9 cellular contexts compared by ENCODE assay signal in genomic region chr17:75132018-75133000, GRCh38. TPM values are rescaled to one million over a fixed set of nuclear protein-coding genes. Genes with fewer than 3 reads are reported as not detected.
DNase-seq lines count a peak whose midpoint lies in the region; ATAC-seq and TF ChIP-seq lines count a peak whose summit lies in the region.
"Not testable (repeated sequence)": the region's sequence is repeated elsewhere in the genome, so short reads cannot be mapped to it uniquely, and the experiment has no call there.
"Had no signal": no experiment of that assay in that cellular context is flagged by ENCODE, and none has a peak within 500 bp of the region (broad histone marks: within the 10 kb centered on the region; RNA-seq: fewer than 3 reads in every experiment).

No MANE protein-coding gene starts in this region.

- not testable (repeated sequence) for H3K27me3 Mint-ChIP-seq in WTC11 (ENCODE audit: low read depth); brain

- CTCF ChIA-PET in WTC11 (lab: Charles Lee) = interaction anchor here (0.7 to 7.3 kb wide), 27 partner anchors 10 to 280 kb away, joined by 3 to 84 read pairs (median 6); partner anchors contain the start of genes ARMC7, JPT1, MIF4GD and SLC16A5

- H3K36me3 ChIP-seq in lower lobe of right lung = peaks cover 28% of the 10 kb centered on the region
- not testable (repeated sequence) for H3K36me3 ChIP-seq in prostate gland
- H3K36me3 ChIP-seq in upper lobe of right lung = peaks cover 19% of the 10 kb centered on the region

- not testable (repeated sequence) for ATAC-seq in WTC11, lower lobe of right lung, upper lobe of right lung

- POLR2A ChIA-PET in WTC11 (lab: Charles Lee) = interaction anchor here (0.7 to 2.1 kb wide), 6 partner anchors 18 to 118 kb away, joined by 3 to 8 read pairs (median 4); partner anchors contain the start of genes ARMC7, ATP5PD and KCTD2

- H3K9me3 ChIP-seq in lower lobe of right lung, prostate gland, upper lobe of right lung: not testable (repeated sequence)

- H3K27ac Mint-ChIP-seq in WTC11 = peak overlapping the region; percentile 93
- H3K27ac Mint-ChIP-seq in brain = peak overlapping the region; percentile 86 to 96 (median 93)

- H3K27ac ChIP-seq in lower lobe of right lung (peak overlapping the region; percentile 92), prostate gland (peak overlapping the region; percentile 88), upper lobe of right lung (peak overlapping the region; percentile 93)

- peaks cover 20% of the 10 kb centered on the region for H3K4me1 Mint-ChIP-seq in WTC11
- H3K4me1 Mint-ChIP-seq in brain = peaks cover 24% of the 10 kb centered on the region

- H3K36me3 Mint-ChIP-seq in WTC11 (peaks cover 32% of the 10 kb centered on the region), brain (peaks cover 16% of the 10 kb centered on the region)

- not testable (repeated sequence) for TF ChIP-seq POLR2A in NB4 (IDR thresholded peaks at IDR 0.05; ENCODE audit: extremely low read depth, insufficient read length); prostate gland (IDR thresholded peaks at IDR 0.05)

- peaks cover 19% of the 10 kb centered on the region for H3K4me1 ChIP-seq in lower lobe of right lung
- H3K4me1 ChIP-seq in prostate gland (replicated peaks) = not testable (repeated sequence)
- H3K4me1 ChIP-seq in upper lobe of right lung = peaks cover 11% of the 10 kb centered on the region

- DNase-seq in DMS79 treated with DMSO at 0.1 percent for 48 hours (lab: John Stamatoyannopoulos, UW) (peak; percentile 7), NB4 (ENCODE audit: low read depth) (peak; percentile 46)
- not testable (repeated sequence) for DNase-seq in WTC11 (ENCODE audit: low spot score); fibroblast of pulmonary artery (ENCODE audit: low read depth); lower lobe of right lung; prostate gland (ENCODE audit: low spot score); upper lobe of right lung

- intact Hi-C loops in lower lobe of right lung (cut with DNase I); prostate gland (cut with DNase I); upper lobe of right lung (cut with DNase I): not testable (repeated sequence)

- WGBS in prostate gland = 77% methylated on average over 40 of the region's 40 CpGs

- not testable (repeated sequence) for TF ChIP-seq CTCF in NB4 (IDR thresholded peaks at IDR 0.05; ENCODE audit: low read depth, low read length); WTC11 (IDR thresholded peaks at IDR 0.05); brain (conservative IDR thresholded peaks at IDR 0.05); fibroblast of pulmonary artery (IDR thresholded peaks at IDR 0.05; ENCODE audit: low read length, missing control alignments); lower lobe of right lung (IDR thresholded peaks at IDR 0.05); prostate gland (IDR thresholded peaks at IDR 0.05); upper lobe of right lung (IDR thresholded peaks at IDR 0.05)

- H3K4me3 ChIP-seq in NB4 (ENCODE audit: low read depth, low read length) = peak overlapping the region; percentile 71
- H3K4me3 ChIP-seq in fibroblast of pulmonary artery (replicated peaks; ENCODE audit: low read depth, low read length) = peak overlapping the region; percentile 73
- peak overlapping the region; percentile 95 for H3K4me3 ChIP-seq in lower lobe of right lung
- H3K4me3 ChIP-seq in prostate gland = peak overlapping the region; percentile 63 to 80
- peak overlapping the region; percentile 90 for H3K4me3 ChIP-seq in upper lobe of right lung

- H3K27me3 ChIP-seq in lower lobe of right lung (ENCODE audit: low read depth); prostate gland (replicated peaks; ENCODE audit: insufficient read depth); upper lobe of right lung: not testable (repeated sequence)

- H3K9me3 Mint-ChIP-seq in WTC11, brain: not testable (repeated sequence)

- H3K4me3 Mint-ChIP-seq in WTC11 (peak overlapping the region; percentile 74), brain (peak overlapping the region; percentile 80 to 89 (median 86))

RNA-seq across cellular contexts. Expression of gene NT5C, which starts 0.8 kb away (rescaled TPM):
- total RNA-seq in WTC11 (2021) (91.0 to 102 TPM (median 96.9 TPM) in 3 replicates), lower lobe of right lung (34.9 TPM), prostate gland (100 to 1,000 TPM; 120 to 166 TPM), upper lobe of right lung (35.8 TPM)
- polyA plus RNA-seq in brain (ENCODE audit: insufficient read depth, low read depth, low replicate concordance) = 38.9 TPM

RNA-seq across cellular contexts. Expression of gene JPT1, which starts 22.0 kb away (rescaled TPM):
- total RNA-seq in WTC11 (2021) (289 to 341 TPM (median 300 TPM) in 3 replicates), lower lobe of right lung (61.1 TPM), prostate gland (100 to 1,000 TPM in 1 of 2 donors, 10 to 100 TPM in 1; 97.9 to 132 TPM), upper lobe of right lung (47.8 TPM)
- 609 TPM for polyA plus RNA-seq in brain (ENCODE audit: insufficient read depth, low read depth, low replicate concordance)

RNA-seq across cellular contexts. Expression of gene ARMC7, which starts 22.5 kb away (rescaled TPM):
- total RNA-seq in WTC11 (2021) = 13.2 to 15.9 TPM (median 14.8 TPM) in 3 replicates
- 17.8 TPM for polyA plus RNA-seq in brain (ENCODE audit: insufficient read depth, low read depth, low replicate concordance)
- 16.7 TPM for total RNA-seq in lower lobe of right lung
- total RNA-seq in prostate gland = 10 to 100 TPM; 13.6 to 15.1 TPM
- total RNA-seq in upper lobe of right lung = 18.0 TPM

RNA-seq across cellular contexts. Expression of gene SLC16A5, which starts 44.6 kb away (rescaled TPM):
- total RNA-seq in WTC11 (2021) (32.4 to 33.5 TPM (median 33.1 TPM) in 3 replicates), lower lobe of right lung (32.3 TPM), prostate gland (10 to 100 TPM; 65.0 to 66.4 TPM), upper lobe of right lung (40.5 TPM)
- 0.27 TPM for polyA plus RNA-seq in brain (ENCODE audit: insufficient read depth, low read depth, low replicate concordance)
- total RNA-seq: Daoy had no signal

RNA-seq across cellular contexts. Expression of gene SUMO2, which starts 50.5 kb away (rescaled TPM):
- total RNA-seq in WTC11 (2021) = 650 to 764 TPM (median 757 TPM) in 3 replicates
- polyA plus RNA-seq in brain (ENCODE audit: insufficient read depth, low read depth, low replicate concordance) = 703 TPM
- total RNA-seq in lower lobe of right lung = 351 TPM
- 10 to 100 TPM; 79.7 to 97.2 TPM for total RNA-seq in prostate gland
- total RNA-seq in upper lobe of right lung = 316 TPM
